Comparison of ENCODE assay signal across 1 cellular context in the genomic region with DNA sequence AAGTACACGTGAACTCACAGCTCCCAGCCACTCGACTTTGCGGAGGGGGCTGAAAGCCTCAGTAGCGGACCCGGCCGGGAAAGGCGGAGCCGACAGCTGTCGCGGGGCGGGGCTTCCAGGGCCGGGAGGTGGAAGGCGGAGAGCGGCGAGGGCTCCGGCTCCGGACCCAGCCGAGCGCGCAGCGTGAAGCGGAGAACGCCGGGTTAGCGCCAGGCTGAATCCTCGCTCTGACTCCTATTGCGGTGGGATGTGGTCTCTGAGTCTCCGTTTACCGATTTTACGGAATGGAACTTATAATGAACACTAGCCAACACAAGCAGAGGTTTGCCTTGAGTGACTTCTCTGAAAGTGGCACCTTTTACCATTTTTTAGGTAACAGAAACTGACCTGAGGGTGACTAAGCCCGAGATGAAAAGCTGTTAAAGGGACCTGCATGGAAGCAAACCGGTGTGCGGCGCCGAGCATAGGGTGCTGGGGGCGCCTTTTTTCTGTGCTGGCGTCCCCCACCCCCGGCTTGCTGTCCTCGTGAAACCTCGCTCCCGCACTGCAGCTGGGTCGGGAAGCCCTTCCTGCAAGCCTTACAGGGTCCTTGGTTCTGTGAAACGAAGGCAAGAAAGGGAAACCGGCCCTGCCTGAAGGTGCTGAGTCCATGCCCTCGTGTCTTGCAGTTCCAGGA.
TF ChIP-seq lines count a peak whose summit lies in the region.

No MANE protein-coding gene starts in this region.

TF ChIP-seq in K562, 482 proteins besides CTCF, POLR2A, EP300 and RAD21 (continued from another document and continues in another):
- TF ChIP-seq, protein P1, sequence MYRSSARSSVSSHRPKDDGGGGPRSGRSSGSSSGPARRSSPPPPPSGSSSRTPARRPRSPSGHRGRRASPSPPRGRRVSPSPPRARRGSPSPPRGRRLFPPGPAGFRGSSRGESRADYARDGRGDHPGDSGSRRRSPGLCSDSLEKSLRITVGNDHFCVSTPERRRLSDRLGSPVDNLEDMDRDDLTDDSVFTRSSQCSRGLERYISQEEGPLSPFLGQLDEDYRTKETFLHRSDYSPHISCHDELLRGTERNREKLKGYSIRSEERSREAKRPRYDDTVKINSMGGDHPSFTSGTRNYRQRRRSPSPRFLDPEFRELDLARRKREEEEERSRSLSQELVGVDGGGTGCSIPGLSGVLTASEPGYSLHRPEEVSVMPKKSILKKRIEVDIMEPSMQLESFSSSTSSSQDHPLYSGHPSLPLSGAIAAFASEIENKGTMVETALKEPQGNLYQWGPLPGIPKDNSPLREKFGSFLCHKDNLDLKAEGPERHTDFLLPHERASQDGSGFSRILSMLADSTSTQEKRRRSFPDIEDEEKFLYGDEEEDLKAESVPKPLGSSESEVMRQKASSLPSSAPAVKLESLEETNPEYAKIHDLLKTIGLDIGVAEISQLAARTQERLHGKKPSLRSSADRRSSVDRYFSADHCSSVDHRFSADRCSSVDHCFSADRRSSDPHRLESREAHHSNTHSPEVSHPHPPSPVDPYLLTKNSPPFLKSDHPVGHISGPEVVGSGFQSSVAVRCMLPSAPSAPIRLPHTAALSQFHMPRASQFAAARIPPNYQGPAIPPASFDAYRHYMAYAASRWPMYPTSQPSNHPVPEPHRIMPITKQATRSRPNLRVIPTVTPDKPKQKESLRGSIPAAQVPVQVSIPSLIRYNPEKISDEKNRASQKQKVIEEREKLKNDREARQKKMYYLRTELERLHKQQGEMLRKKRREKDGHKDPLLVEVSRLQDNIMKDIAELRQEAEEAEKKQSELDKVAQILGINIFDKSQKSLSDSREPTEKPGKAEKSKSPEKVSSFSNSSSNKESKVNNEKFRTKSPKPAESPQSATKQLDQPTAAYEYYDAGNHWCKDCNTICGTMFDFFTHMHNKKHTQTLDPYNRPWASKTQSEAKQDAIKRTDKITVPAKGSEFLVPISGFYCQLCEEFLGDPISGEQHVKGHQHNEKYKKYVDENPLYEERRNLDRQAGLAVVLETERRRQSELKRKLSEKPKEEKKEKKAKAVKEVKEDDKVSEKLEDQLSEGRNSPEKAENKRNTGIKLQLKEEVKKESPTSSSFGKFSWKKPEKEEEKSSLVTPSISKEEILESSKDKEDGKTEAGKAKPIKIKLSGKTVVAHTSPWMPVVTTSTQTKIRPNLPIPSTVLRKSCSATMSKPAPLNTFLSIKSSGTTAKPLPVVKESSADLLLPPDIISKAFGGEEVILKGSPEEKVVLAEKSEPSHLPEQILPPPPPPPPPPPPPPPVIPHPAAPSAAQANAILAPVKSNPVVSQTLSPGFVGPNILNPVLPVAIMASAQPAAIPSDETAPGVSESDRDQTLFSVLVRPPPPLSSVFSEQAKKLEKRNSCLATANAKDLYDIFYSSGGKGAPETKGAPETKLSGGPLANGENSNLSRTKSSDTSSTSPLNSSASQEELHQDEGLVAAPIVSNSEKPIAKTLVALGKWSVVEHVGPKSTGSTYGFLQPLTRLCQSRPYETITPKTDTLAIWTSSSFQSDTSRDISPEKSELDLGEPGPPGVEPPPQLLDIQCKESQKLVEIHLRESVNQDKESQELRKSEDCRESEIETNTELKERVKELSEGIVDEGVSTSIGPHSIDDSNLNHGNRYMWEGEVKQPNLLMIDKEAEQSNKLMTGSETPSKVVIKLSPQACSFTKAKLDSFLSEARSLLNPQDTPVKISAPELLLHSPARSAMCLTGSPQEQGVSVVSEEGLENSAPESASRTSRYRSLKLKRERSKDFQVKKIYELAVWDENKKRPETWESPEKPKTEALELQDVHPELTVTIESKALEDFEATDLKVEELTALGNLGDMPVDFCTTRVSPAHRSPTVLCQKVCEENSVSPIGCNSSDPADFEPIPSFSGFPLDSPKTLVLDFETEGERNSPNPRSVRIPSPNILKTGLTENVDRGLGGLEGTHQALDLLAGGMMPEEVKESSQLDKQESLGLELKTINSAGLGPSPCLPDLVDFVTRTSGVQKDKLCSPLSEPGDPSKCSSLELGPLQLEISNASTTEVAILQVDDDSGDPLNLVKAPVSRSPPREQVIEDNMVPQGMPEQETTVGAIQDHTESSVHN (IDR thresholded peaks at IDR 0.05; ENCODE audit: borderline replicate concordance in 1 of 2, low read depth in 1 of 2), result no peak
- TF ChIP-seq ZBTB1 (CRISPR knock-in tag; IDR thresholded peaks at IDR 0.05; ENCODE audit: borderline replicate concordance, low read depth) (no peak), HIVEP1 (CRISPR knock-in tag; IDR thresholded peaks at IDR 0.05) (no peak), RBM25 (IDR thresholded peaks at IDR 0.05; ENCODE audit: low read depth, low read length, severe bottlenecking) (no peak), LCOR (CRISPR knock-in tag; IDR thresholded peaks at IDR 0.05) (peak; percentile 32; the same call in 1 of the 2 replicates), CXXC5 (CRISPR knock-in tag; IDR thresholded peaks at IDR 0.05) (peak; percentile 58), L3MBTL2 (IDR thresholded peaks at IDR 0.05) (peak; percentile 61), TAF7 (tag; IDR thresholded peaks at IDR 0.05) (no peak), CHD2 (IDR thresholded peaks at IDR 0.05; ENCODE audit: low read depth, low read length) (no peak), GABPA (tag; conservative IDR thresholded peaks at IDR 0.05; ENCODE audit: low read depth) (no peak), TCF7L2 (IDR thresholded peaks at IDR 0.05; ENCODE audit: low read depth, low read length) (no peak), HDAC2 (IDR thresholded peaks at IDR 0.05) (no peak), HDAC6 (IDR thresholded peaks at IDR 0.05; ENCODE audit: low read depth, low read length) (no peak), MTF1 (CRISPR knock-in tag; IDR thresholded peaks at IDR 0.05; ENCODE audit: borderline replicate concordance) (no peak), ZKSCAN3 (CRISPR knock-in tag; IDR thresholded peaks at IDR 0.05) (no peak), POLR2G (IDR thresholded peaks at IDR 0.05; ENCODE audit: low read depth, low read length) (peak; percentile 82), BHLHE40 (IDR thresholded peaks at IDR 0.05; ENCODE audit: low read length) (no peak), CBFA2T3 (IDR thresholded peaks at IDR 0.05) (no peak), DNMT1 (IDR thresholded peaks at IDR 0.05) (no peak), MAFF (IDR thresholded peaks at IDR 0.05; ENCODE audit: low read length) (no peak), PHF21A (IDR thresholded peaks at IDR 0.05; ENCODE audit: borderline replicate concordance, low read depth) (no peak), ZNF785 (CRISPR knock-in tag; IDR thresholded peaks at IDR 0.05) (no peak)
- TF ChIP-seq, protein P2, sequence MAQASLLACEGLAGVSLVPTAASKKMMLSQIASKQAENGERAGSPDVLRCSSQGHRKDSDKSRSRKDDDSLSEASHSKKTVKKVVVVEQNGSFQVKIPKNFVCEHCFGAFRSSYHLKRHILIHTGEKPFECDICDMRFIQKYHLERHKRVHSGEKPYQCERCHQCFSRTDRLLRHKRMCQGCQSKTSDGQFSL (CRISPR knock-in tag; IDR thresholded peaks at IDR 0.05), result no peak
- TF ChIP-seq, protein P2 (tag; IDR thresholded peaks at IDR 0.05), result no peak
- TF ChIP-seq, protein P3, sequence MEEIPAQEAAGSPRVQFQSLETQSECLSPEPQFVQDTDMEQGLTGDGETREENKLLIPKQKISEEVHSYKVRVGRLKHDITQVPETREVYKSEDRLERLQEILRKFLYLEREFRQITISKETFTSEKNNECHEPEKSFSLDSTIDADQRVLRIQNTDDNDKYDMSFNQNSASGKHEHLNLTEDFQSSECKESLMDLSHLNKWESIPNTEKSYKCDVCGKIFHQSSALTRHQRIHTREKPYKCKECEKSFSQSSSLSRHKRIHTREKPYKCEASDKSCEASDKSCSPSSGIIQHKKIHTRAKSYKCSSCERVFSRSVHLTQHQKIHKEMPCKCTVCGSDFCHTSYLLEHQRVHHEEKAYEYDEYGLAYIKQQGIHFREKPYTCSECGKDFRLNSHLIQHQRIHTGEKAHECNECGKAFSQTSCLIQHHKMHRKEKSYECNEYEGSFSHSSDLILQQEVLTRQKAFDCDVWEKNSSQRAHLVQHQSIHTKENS (CRISPR knock-in tag; IDR thresholded peaks at IDR 0.05), result no peak
- TF ChIP-seq, protein P4, sequence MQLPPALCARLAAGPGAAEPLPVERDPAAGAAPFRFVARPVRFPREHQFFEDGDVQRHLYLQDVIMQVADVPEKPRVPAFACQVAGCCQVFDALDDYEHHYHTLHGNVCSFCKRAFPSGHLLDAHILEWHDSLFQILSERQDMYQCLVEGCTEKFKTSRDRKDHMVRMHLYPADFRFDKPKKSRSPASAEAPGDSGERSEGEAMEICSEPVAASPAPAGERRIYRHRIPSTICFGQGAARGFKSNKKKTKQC (CRISPR knock-in tag; IDR thresholded peaks at IDR 0.05), result peak; percentile 67; the same call in 1 of the 2 replicates
- TF ChIP-seq, protein P5, sequence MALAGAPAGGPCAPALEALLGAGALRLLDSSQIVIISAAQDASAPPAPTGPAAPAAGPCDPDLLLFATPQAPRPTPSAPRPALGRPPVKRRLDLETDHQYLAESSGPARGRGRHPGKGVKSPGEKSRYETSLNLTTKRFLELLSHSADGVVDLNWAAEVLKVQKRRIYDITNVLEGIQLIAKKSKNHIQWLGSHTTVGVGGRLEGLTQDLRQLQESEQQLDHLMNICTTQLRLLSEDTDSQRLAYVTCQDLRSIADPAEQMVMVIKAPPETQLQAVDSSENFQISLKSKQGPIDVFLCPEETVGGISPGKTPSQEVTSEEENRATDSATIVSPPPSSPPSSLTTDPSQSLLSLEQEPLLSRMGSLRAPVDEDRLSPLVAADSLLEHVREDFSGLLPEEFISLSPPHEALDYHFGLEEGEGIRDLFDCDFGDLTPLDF (CRISPR knock-in tag; IDR thresholded peaks at IDR 0.05), result no peak; the same call in 1 of the 2 replicates
- TF ChIP-seq, protein P6, sequence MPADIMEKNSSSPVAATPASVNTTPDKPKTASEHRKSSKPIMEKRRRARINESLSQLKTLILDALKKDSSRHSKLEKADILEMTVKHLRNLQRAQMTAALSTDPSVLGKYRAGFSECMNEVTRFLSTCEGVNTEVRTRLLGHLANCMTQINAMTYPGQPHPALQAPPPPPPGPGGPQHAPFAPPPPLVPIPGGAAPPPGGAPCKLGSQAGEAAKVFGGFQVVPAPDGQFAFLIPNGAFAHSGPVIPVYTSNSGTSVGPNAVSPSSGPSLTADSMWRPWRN (IDR thresholded peaks at IDR 0.05; ENCODE audit: low read depth), result no peak
- TF ChIP-seq, protein P7, sequence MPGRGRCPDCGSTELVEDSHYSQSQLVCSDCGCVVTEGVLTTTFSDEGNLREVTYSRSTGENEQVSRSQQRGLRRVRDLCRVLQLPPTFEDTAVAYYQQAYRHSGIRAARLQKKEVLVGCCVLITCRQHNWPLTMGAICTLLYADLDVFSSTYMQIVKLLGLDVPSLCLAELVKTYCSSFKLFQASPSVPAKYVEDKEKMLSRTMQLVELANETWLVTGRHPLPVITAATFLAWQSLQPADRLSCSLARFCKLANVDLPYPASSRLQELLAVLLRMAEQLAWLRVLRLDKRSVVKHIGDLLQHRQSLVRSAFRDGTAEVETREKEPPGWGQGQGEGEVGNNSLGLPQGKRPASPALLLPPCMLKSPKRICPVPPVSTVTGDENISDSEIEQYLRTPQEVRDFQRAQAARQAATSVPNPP (IDR thresholded peaks at IDR 0.05; ENCODE audit: borderline replicate concordance, insufficient read depth, insufficient read length), result no peak
- TF ChIP-seq, protein P8, sequence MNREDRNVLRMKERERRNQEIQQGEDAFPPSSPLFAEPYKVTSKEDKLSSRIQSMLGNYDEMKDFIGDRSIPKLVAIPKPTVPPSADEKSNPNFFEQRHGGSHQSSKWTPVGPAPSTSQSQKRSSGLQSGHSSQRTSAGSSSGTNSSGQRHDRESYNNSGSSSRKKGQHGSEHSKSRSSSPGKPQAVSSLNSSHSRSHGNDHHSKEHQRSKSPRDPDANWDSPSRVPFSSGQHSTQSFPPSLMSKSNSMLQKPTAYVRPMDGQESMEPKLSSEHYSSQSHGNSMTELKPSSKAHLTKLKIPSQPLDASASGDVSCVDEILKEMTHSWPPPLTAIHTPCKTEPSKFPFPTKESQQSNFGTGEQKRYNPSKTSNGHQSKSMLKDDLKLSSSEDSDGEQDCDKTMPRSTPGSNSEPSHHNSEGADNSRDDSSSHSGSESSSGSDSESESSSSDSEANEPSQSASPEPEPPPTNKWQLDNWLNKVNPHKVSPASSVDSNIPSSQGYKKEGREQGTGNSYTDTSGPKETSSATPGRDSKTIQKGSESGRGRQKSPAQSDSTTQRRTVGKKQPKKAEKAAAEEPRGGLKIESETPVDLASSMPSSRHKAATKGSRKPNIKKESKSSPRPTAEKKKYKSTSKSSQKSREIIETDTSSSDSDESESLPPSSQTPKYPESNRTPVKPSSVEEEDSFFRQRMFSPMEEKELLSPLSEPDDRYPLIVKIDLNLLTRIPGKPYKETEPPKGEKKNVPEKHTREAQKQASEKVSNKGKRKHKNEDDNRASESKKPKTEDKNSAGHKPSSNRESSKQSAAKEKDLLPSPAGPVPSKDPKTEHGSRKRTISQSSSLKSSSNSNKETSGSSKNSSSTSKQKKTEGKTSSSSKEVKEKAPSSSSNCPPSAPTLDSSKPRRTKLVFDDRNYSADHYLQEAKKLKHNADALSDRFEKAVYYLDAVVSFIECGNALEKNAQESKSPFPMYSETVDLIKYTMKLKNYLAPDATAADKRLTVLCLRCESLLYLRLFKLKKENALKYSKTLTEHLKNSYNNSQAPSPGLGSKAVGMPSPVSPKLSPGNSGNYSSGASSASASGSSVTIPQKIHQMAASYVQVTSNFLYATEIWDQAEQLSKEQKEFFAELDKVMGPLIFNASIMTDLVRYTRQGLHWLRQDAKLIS (CRISPR knock-in tag; IDR thresholded peaks at IDR 0.05), result no peak
- TF ChIP-seq, protein P9, sequence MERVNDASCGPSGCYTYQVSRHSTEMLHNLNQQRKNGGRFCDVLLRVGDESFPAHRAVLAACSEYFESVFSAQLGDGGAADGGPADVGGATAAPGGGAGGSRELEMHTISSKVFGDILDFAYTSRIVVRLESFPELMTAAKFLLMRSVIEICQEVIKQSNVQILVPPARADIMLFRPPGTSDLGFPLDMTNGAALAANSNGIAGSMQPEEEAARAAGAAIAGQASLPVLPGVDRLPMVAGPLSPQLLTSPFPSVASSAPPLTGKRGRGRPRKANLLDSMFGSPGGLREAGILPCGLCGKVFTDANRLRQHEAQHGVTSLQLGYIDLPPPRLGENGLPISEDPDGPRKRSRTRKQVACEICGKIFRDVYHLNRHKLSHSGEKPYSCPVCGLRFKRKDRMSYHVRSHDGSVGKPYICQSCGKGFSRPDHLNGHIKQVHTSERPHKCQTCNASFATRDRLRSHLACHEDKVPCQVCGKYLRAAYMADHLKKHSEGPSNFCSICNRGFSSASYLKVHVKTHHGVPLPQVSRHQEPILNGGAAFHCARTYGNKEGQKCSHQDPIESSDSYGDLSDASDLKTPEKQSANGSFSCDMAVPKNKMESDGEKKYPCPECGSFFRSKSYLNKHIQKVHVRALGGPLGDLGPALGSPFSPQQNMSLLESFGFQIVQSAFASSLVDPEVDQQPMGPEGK (CRISPR knock-in tag; IDR thresholded peaks at IDR 0.05; ENCODE audit: borderline replicate concordance), result no peak
- TF ChIP-seq, protein P10, sequence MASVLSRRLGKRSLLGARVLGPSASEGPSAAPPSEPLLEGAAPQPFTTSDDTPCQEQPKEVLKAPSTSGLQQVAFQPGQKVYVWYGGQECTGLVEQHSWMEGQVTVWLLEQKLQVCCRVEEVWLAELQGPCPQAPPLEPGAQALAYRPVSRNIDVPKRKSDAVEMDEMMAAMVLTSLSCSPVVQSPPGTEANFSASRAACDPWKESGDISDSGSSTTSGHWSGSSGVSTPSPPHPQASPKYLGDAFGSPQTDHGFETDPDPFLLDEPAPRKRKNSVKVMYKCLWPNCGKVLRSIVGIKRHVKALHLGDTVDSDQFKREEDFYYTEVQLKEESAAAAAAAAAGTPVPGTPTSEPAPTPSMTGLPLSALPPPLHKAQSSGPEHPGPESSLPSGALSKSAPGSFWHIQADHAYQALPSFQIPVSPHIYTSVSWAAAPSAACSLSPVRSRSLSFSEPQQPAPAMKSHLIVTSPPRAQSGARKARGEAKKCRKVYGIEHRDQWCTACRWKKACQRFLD (CRISPR knock-in tag; IDR thresholded peaks at IDR 0.05), result no peak
